1 cellular context compared by ENCODE assay signal in genomic region chr1:188642585-188643168, GRCh38.
TF ChIP-seq lines count a peak whose summit lies in the region.

No MANE protein-coding gene starts in this region.

TF ChIP-seq in SK-N-SH, 30 proteins besides CTCF, POLR2A, EP300 and RAD21 (continued from another document):
- no peak for TF ChIP-seq RCOR1 (IDR thresholded peaks at IDR 0.05; ENCODE audit: low read length)
- no peak for TF ChIP-seq CHD2 (IDR thresholded peaks at IDR 0.05; ENCODE audit: low read length, partially characterized antibody)
